8 cellular contexts compared by ENCODE assay signal in genomic region chr6:155313602-155314091, GRCh38. TPM values are rescaled to one million over a fixed set of nuclear protein-coding genes. Genes with fewer than 3 reads are reported as not detected.
DNase-seq lines count a peak whose midpoint lies in the region; ATAC-seq and TF ChIP-seq lines count a peak whose summit lies in the region.

No MANE protein-coding gene starts in this region.

- no peaks in the 10 kb centered on the region for H3K9me3 ChIP-seq in right lobe of liver

- no TSS peak for BruUV-seq in MCF 10A (replicated peaks; lab: Mats Ljungman, UMichigan)

- H3K4me1 Mint-ChIP-seq in activated CD8-positive, alpha-beta memory T cell treated with anti-CD3 and anti-CD28 coated beads, Interleukin-2, amount 10 ng/mL, durations not matched to agents 7 days and 5 days, result peaks cover 46% of the 10 kb centered on the region
- H3K4me1 Mint-ChIP-seq in MCF 10A (ENCODE audit: insufficient read depth, unreplicated experiment), result peaks cover 11% of the 10 kb centered on the region
- peaks cover 19% of the 10 kb centered on the region for H3K4me1 Mint-ChIP-seq in type B pancreatic cell (ENCODE audit: unreplicated experiment)

- H3K4me1 ChIP-seq in right lobe of liver, result peaks cover 0 to 14% (median 6%) of the 10 kb centered on the region in 4 donors

- peaks cover 4% of the 10 kb centered on the region for H3K27me3 Mint-ChIP-seq in activated CD8-positive, alpha-beta memory T cell treated with anti-CD3 and anti-CD28 coated beads, Interleukin-2, amount 10 ng/mL, durations not matched to agents 7 days and 5 days
- H3K27me3 Mint-ChIP-seq in MCF 10A (ENCODE audit: insufficient read depth, unreplicated experiment) (no peaks in the 10 kb centered on the region), type B pancreatic cell (no peaks in the 10 kb centered on the region)

- peaks cover 27% of the 10 kb centered on the region for H3K36me3 Mint-ChIP-seq in activated CD8-positive, alpha-beta memory T cell treated with anti-CD3 and anti-CD28 coated beads, Interleukin-2, amount 10 ng/mL, durations not matched to agents 7 days and 5 days
- peaks cover 15% of the 10 kb centered on the region for H3K36me3 Mint-ChIP-seq in MCF 10A (ENCODE audit: insufficient read depth, unreplicated experiment)
- peaks cover 13% of the 10 kb centered on the region for H3K36me3 Mint-ChIP-seq in type B pancreatic cell

- peak overlapping the region; percentile 80 to 85 (median 83) for H3K27ac ChIP-seq in right lobe of liver

- H3K36me3 ChIP-seq in right lobe of liver, result peaks cover 0 to 20% (median 3%) of the 10 kb centered on the region in 4 donors

- intact Hi-C loops in MCF 10A (cut with micrococcal nuclease), result loop anchor here (5.0 kb wide), 1 partner anchor 136 kb away; no protein-coding TSS in a partner anchor
- intact Hi-C loops in right lobe of liver (cut with DNase I), result no loop called here

- H3K9me3 Mint-ChIP-seq in activated CD8-positive, alpha-beta memory T cell treated with anti-CD3 and anti-CD28 coated beads, Interleukin-2, amount 10 ng/mL, durations not matched to agents 7 days and 5 days (ENCODE audit: low read depth), result no peaks in the 10 kb centered on the region
- H3K9me3 Mint-ChIP-seq in MCF 10A (ENCODE audit: unreplicated experiment) (no peaks in the 10 kb centered on the region), type B pancreatic cell (no peaks in the 10 kb centered on the region)

- POLR2A ChIA-PET in MCF 10A (lab: Yijun Ruan, JAX), result interaction anchor here (0.6 to 2.8 kb wide), 12 partner anchors 10 to 1474 kb away, joined by 3 to 13 read pairs (median 4); no protein-coding TSS in a partner anchor

- peak overlapping the region; percentile 78 to 84 (median 80) for H3K4me3 ChIP-seq in right lobe of liver

- under 1% methylated on average over 13 of the region's 15 CpGs for WGBS in right lobe of liver (ENCODE audit: insufficient coverage, low coverage, low lambda C conversion rate, missing lambda C conversion rate)

- H3K4me3 Mint-ChIP-seq in activated CD8-positive, alpha-beta memory T cell treated with anti-CD3 and anti-CD28 coated beads, Interleukin-2, amount 10 ng/mL, durations not matched to agents 7 days and 5 days, result peak overlapping the region; percentile 99
- H3K4me3 Mint-ChIP-seq in MCF 10A (ENCODE audit: unreplicated experiment), result peak overlapping the region; percentile 79
- peak overlapping the region; percentile 93 for H3K4me3 Mint-ChIP-seq in type B pancreatic cell

- peak overlapping the region; percentile 92 for H3K27ac Mint-ChIP-seq in activated CD8-positive, alpha-beta memory T cell treated with anti-CD3 and anti-CD28 coated beads, Interleukin-2, amount 10 ng/mL, durations not matched to agents 7 days and 5 days
- peak overlapping the region; percentile 97 for H3K27ac Mint-ChIP-seq in MCF 10A (ENCODE audit: low read depth, unreplicated experiment)
- H3K27ac Mint-ChIP-seq in type B pancreatic cell, result peak overlapping the region; percentile 93

- no peak for TF ChIP-seq POLR2A in right lobe of liver (IDR thresholded peaks at IDR 0.05)

- TF ChIP-seq CTCF in MCF 10A (IDR thresholded peaks at IDR 0.05; ENCODE audit: unreplicated experiment) (no peak), right lobe of liver (IDR thresholded peaks at IDR 0.05) (no peak), type B pancreatic cell (conservative IDR thresholded peaks at IDR 0.05) (no peak)

- ATAC-seq in activated CD8-positive, alpha-beta memory T cell treated with anti-CD3 and anti-CD28 coated beads, Interleukin-2, amount 10 ng/mL, durations not matched to agents 7 days and 5 days, result peak; percentile 13
- ATAC-seq in HG02840 (IDR thresholded peaks at IDR 0.05; ENCODE audit: low FRiP score, unreplicated experiment) (peak; percentile 11), right lobe of liver (peak; percentile 29 to 55 (median 42))

- CTCF ChIA-PET in activated CD8-positive, alpha-beta memory T cell treated with anti-CD3 and anti-CD28 coated beads, Interleukin-2, amount 10 ng/mL, durations not matched to agents 7 days and 5 days (lab: Charles Lee), result interaction anchor here (6.0 kb wide), 1 partner anchor 136 kb away, joined by 45 read pairs; no protein-coding TSS in a partner anchor
- CTCF ChIA-PET in MCF 10A (lab: Yijun Ruan, JAX), result interaction anchor here (0.6 to 1.0 kb wide), 3 partner anchors 16 to 128 kb away, joined by 3 to 4 read pairs (median 3); no protein-coding TSS in a partner anchor

- no peaks in the 10 kb centered on the region for H3K27me3 ChIP-seq in right lobe of liver

- DNase-seq in activated CD8-positive, alpha-beta memory T cell treated with anti-CD3 and anti-CD28 coated beads, Interleukin-2, amount 10 ng/mL, durations not matched to agents 7 days and 5 days, result peak; percentile 48
- no peak for DNase-seq in activated CD8-positive, alpha-beta memory T cell treated with anti-CD3 and anti-CD28 coated beads, Interleukin-2, amount 50 U/mL, for 48 hours
- peak; percentile 45 to 60 for DNase-seq in NCI-H526 (lab: John Stamatoyannopoulos, UW)
- DNase-seq in MCF 10A (ENCODE audit: unreplicated experiment), result peak; percentile 34
- DNase-seq in right lobe of liver, result no peak
- no peak for DNase-seq in type B pancreatic cell (ENCODE audit: extremely low spot score, unreplicated experiment)
- DNase-seq in central memory CD4-positive, alpha-beta T cell, result no peak

RNA-seq across cellular contexts. Expression of gene TFB1M, which starts 0.6 kb away (rescaled TPM):
- total RNA-seq in activated CD8-positive, alpha-beta memory T cell treated with anti-CD3 and anti-CD28 coated beads, Interleukin-2, amount 10 ng/mL, durations not matched to agents 7 days and 5 days, result 10 to 100 TPM; 33.6 to 35.5 TPM
- total RNA-seq in MCF 10A (2022) (26.8 and 31.0 TPM in 2 replicates), right lobe of liver (10 to 100 TPM; 12.3 to 18.9 (median 16.2) TPM), type B pancreatic cell (ENCODE audit: low replicate concordance) (18.5 and 25.4 TPM in 2 replicates)

RNA-seq across cellular contexts. Expression of gene CLDN20, which starts 49.8 kb away (rescaled TPM):
- total RNA-seq in activated CD8-positive, alpha-beta memory T cell treated with anti-CD3 and anti-CD28 coated beads, Interleukin-2, amount 10 ng/mL, durations not matched to agents 7 days and 5 days, result not detected
- not detected in 2 replicates for total RNA-seq in MCF 10A (2022)
- total RNA-seq in right lobe of liver, result not detected
- not detected in 2 replicates for total RNA-seq in type B pancreatic cell (ENCODE audit: low replicate concordance)

Comparison
In these comparisons a context has a peak if more than half of its experiments do, and no peak if none do; other contexts are left out.
1. DNase-seq: peak in activated CD8-positive, alpha-beta memory T cell treated with anti-CD3 and anti-CD28 coated beads, Interleukin-2, amount 10 ng/mL, durations not matched to agents 7 days and 5 days (single experiment), NCI-H526 (2 of 2) and MCF 10A (single experiment); none in activated CD8-positive, alpha-beta memory T cell treated with anti-CD3 and anti-CD28 coated beads, Interleukin-2, amount 50 U/mL, for 48 hours (single experiment), right lobe of liver (0 of 3), type B pancreatic cell (single experiment) and central memory CD4-positive, alpha-beta T cell (single experiment).
2. Peak in every context shown above with its lines, with median percentiles within 50 percentile points of each other: ATAC-seq, H3K27ac Mint-ChIP-seq and H3K4me3 Mint-ChIP-seq.